2 cellular contexts compared by ENCODE assay signal in genomic region chr2:71558300-71559051, GRCh38.
TF ChIP-seq lines count a peak whose summit lies in the region.

No MANE protein-coding gene starts in this region.

TF ChIP-seq in HEK293, 187 proteins besides CTCF, POLR2A, EP300 and RAD21 (continued from another document):
- TF ChIP-seq KLF16 (tag by site-specific recombination; IDR thresholded peaks at IDR 0.05) = no peak
- no peak for TF ChIP-seq ZNF791 (tag by site-specific recombination; IDR thresholded peaks at IDR 0.05)

TF ChIP-seq in K562, 482 proteins besides CTCF, POLR2A, EP300 and RAD21 (continued from another document):
- TF ChIP-seq ARID4B (CRISPR knock-in tag; IDR thresholded peaks at IDR 0.05) (no peak), GABPA (tag; conservative IDR thresholded peaks at IDR 0.05; ENCODE audit: low read depth) (no peak), STAT5A (IDR thresholded peaks at IDR 0.05; ENCODE audit: borderline replicate concordance, low read length) (no peak), STAT5B (CRISPR knock-in tag; IDR thresholded peaks at IDR 0.05) (no peak), TCF7L2 (IDR thresholded peaks at IDR 0.05; ENCODE audit: low read depth, low read length) (no peak), CHD1 (IDR thresholded peaks at IDR 0.05; ENCODE audit: low read length) (no peak), EZH2 (IDR thresholded peaks at IDR 0.05; ENCODE audit: borderline replicate concordance, low read depth, low read length) (no peak), SMARCC2 (IDR thresholded peaks at IDR 0.05; ENCODE audit: low read depth) (no peak), MTA3 (IDR thresholded peaks at IDR 0.05; ENCODE audit: borderline replicate concordance) (no peak), CREBBP (IDR thresholded peaks at IDR 0.05; ENCODE audit: low read depth, low read length) (no peak)
